20 cellular contexts compared by ENCODE assay signal in the genomic region with DNA sequence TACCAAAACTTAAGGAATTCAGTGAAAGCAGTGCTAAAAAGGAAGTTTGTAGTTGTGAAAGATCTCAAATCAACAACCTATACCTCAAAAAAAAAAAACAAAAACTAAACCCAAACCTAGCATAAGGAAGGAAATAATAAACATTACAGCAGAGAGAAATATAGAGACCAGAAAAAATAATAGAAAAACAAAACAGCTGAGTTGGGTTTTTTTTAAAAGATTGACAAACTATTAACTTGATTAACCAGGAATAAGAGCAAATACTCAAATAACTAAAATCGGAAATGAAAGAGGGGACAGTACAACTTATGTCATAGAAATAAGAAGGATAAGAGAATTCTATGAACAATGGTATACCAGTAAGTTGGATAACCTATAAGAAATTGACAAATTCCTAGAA. TPM values are rescaled to one million over a fixed set of nuclear protein-coding genes. Genes with fewer than 3 reads are reported as not detected.
DNase-seq lines count a peak whose midpoint lies in the region; ATAC-seq, FAIRE-seq and TF ChIP-seq lines count a peak whose summit lies in the region.
"Had no signal": no experiment of that assay in that cellular context is flagged by ENCODE, and none has a peak within 500 bp of the region (broad histone marks: within the 10 kb centered on the region; RNA-seq: fewer than 3 reads in every experiment).

No MANE protein-coding gene starts in this region.

- H3K4me1 ChIP-seq in CD4-positive, alpha-beta memory T cell (ENCODE audit: insufficient read depth, low read length), result peaks cover 38% of the 10 kb centered on the region
- H3K4me1 ChIP-seq in K562 (replicated peaks in 1 of 2; ENCODE audit: control insufficient read depth in 2 of 2, insufficient read depth in 2 of 2, low read length in 2 of 2) (peaks cover 0 to 1% of the 10 kb centered on the region in 2 experiments; a peak in 1 of 5 replicates), psoas muscle (peaks cover 24% of the 10 kb centered on the region)

- H2AFZ ChIP-seq in K562 (ENCODE audit: low read depth, low read length), result no peak overlapping the region

- peak overlapping the region in 1 of 2 donors; percentile 33 for H3K4me3 Mint-ChIP-seq in activated T-cell treated with anti-CD3 and anti-CD28 coated beads, Interleukin-2, amount 50 U/mL, for 72 hours
- no peak overlapping the region for H3K4me3 Mint-ChIP-seq in CD4-positive, alpha-beta memory T cell

- no peak for FAIRE-seq in K562 (lab: Jason Lieb, UNC)
- FAIRE-seq: G401.6 had no signal

- H3K27ac ChIP-seq in CD4-positive, alpha-beta memory T cell (ENCODE audit: low read depth, low read length), result no peak overlapping the region
- H3K27ac ChIP-seq in K562 (ENCODE audit: extremely low read depth, low read depth, low read length), result no peak overlapping the region
- peak overlapping the region; percentile 19 for H3K27ac ChIP-seq in psoas muscle
- H3K27ac ChIP-seq: BLaER1 treated with 17β-estradiol and CSF1 and Interleukin-3, amounts not matched to agents 10 nM and 100 nM; HL-60 had no signal

- no peak for TF ChIP-seq EP300 in K562 (IDR thresholded peaks at IDR 0.05; ENCODE audit: low read length)

- BruUV-seq in K562 (replicated peaks; lab: Mats Ljungman, UMichigan), result no TSS peak

- 79% methylated on average over 1 of the region's 1 CpG for WGBS in K562 (ENCODE audit: insufficient coverage, low coverage, missing lambda C conversion rate)
- WGBS in psoas muscle, 3 donors, result 88 to 97% (median 96%) methylated on average over 1 of the region's 1 CpG

- H3K4me1 Mint-ChIP-seq in activated T-cell treated with anti-CD3 and anti-CD28 coated beads, Interleukin-2, amount 50 U/mL, for 72 hours (ENCODE audit: low read depth), result peaks cover 51% of the 10 kb centered on the region
- H3K4me1 Mint-ChIP-seq in CD4-positive, alpha-beta memory T cell, result peaks cover 40 to 50% (median 44%) of the 10 kb centered on the region in 4 donors

- no peak for TF ChIP-seq RAD21 in K562 (CRISPR knock-in tag; conservative IDR thresholded peaks at IDR 0.05 in 1 of 2, IDR thresholded peaks at IDR 0.05 in 1 of 2)

- no peak overlapping the region for H3K4me2 ChIP-seq in K562 (ENCODE audit: insufficient read depth, low read length)

- no peaks in the 10 kb centered on the region for H3K9me3 ChIP-seq in CD4-positive, alpha-beta memory T cell (ENCODE audit: control insufficient read depth in 1 of 2, low read length in 2 of 2)
- H3K9me3 ChIP-seq in K562 (replicated peaks; ENCODE audit: control insufficient read depth, insufficient read depth, low read depth, low read length) (no peaks in the 10 kb centered on the region), psoas muscle (no peaks in the 10 kb centered on the region)
- H3K9me3 ChIP-seq: BLaER1 treated with 17β-estradiol and CSF1 and Interleukin-3, amounts not matched to agents 10 nM and 100 nM had no signal

- POLR2A ChIA-PET in CD4-positive, alpha-beta memory T cell (lab: Charles Lee; ENCODE audit: partially characterized antibody), result interaction anchor here (0.6 kb wide), 1 partner anchor 67 kb away, joined by 3 read pairs; no protein-coding TSS in a partner anchor
- POLR2A ChIA-PET in K562 (lab: Yijun Ruan, JAX), result interaction anchor here (0.6 kb wide), 1 partner anchor 91 kb away, joined by 3 read pairs; no protein-coding TSS in a partner anchor

- H3K4me3 ChIP-seq in CD4-positive, alpha-beta memory T cell (ENCODE audit: low read length in 2 of 2), result no peak overlapping the region
- no peak overlapping the region for H3K4me3 ChIP-seq in K562
- no peak overlapping the region for H3K4me3 ChIP-seq in psoas muscle
- H3K4me3 ChIP-seq: BLaER1 treated with 17β-estradiol and CSF1 and Interleukin-3, amounts not matched to agents 10 nM and 100 nM; MG63 had no signal

- H3K36me3 ChIP-seq in CD4-positive, alpha-beta memory T cell (ENCODE audit: insufficient read depth, low read length), result peaks cover 22% of the 10 kb centered on the region
- H3K36me3 ChIP-seq in K562 (ENCODE audit: control insufficient read depth, insufficient read depth, low read length), result peaks cover 62% of the 10 kb centered on the region
- H3K36me3 ChIP-seq in psoas muscle (ENCODE audit: insufficient read depth in 1 of 2, low read depth in 1 of 2), result peaks cover 8 to 72% of the 10 kb centered on the region in 2 donors

- peaks cover 7 to 33% of the 10 kb centered on the region in 2 donors for H3K36me3 Mint-ChIP-seq in activated T-cell treated with anti-CD3 and anti-CD28 coated beads, Interleukin-2, amount 50 U/mL, for 72 hours (ENCODE audit: insufficient read depth in 2 of 2)
- peaks cover 28 to 53% of the 10 kb centered on the region in 2 donors for H3K36me3 Mint-ChIP-seq in CD4-positive, alpha-beta memory T cell

- H3K9ac ChIP-seq in K562 (ENCODE audit: insufficient read depth in 1 of 2, low read depth in 2 of 2, low read length in 2 of 2), result no peak overlapping the region

- DNase-seq in activated T-cell treated with anti-CD3 and anti-CD28 coated beads, Interleukin-2, amount 50 U/mL, for 72 hours, result no peak
- DNase-seq in activated T-cell treated with anti-CD3 and anti-CD28 coated beads, Interleukin-2, amount 50 U/mL, for 1 hour, result no peak
- no peak for DNase-seq in CD4-positive, alpha-beta memory T cell
- DNase-seq in K562 (ENCODE audit: extremely low read depth in 1 of 4, low spot score in 3 of 4), result no peak
- no peak for DNase-seq in psoas muscle
- no peak for DNase-seq in COLO668 (lab: John Stamatoyannopoulos, UW; ENCODE audit: unreplicated experiment)
- DNase-seq in ureter (ENCODE audit: low spot score), result no peak
- no peak for DNase-seq in activated gamma-delta T cell treated with Interleukin-2 at 50 U/mL for 16 hours
- DNase-seq: MG63, NCI-H1048, NCI-H1436, NCI-H1930, NCI-H226, NCI-H524, NCI-H82, RPMI8226, SIG-M5 had no signal

- no peak for TF ChIP-seq POLR2A in K562 (conservative IDR thresholded peaks at IDR 0.05)

- peaks cover 0 to 2% of the 10 kb centered on the region in 2 donors for H3K9me3 Mint-ChIP-seq in activated T-cell treated with anti-CD3 and anti-CD28 coated beads, Interleukin-2, amount 50 U/mL, for 72 hours
- no peaks in the 10 kb centered on the region for H3K9me3 Mint-ChIP-seq in CD4-positive, alpha-beta memory T cell

- no peaks in the 10 kb centered on the region for H3K27me3 Mint-ChIP-seq in activated T-cell treated with anti-CD3 and anti-CD28 coated beads, Interleukin-2, amount 50 U/mL, for 72 hours (ENCODE audit: low read depth)
- no peaks in the 10 kb centered on the region for H3K27me3 Mint-ChIP-seq in CD4-positive, alpha-beta memory T cell

- H3K27me3 ChIP-seq in CD4-positive, alpha-beta memory T cell (ENCODE audit: insufficient read depth, low read length), result no peaks in the 10 kb centered on the region
- no peaks in the 10 kb centered on the region for H3K27me3 ChIP-seq in K562 (ENCODE audit: control insufficient read depth in 2 of 2, insufficient read depth in 2 of 2, low read length in 2 of 2)
- H3K27me3 ChIP-seq in psoas muscle (ENCODE audit: insufficient read depth in 3 of 3, low read length in 2 of 3), result no peaks in the 10 kb centered on the region
- H3K27me3 ChIP-seq: BLaER1 treated with 17β-estradiol and CSF1 and Interleukin-3, amounts not matched to agents 10 nM and 100 nM; MG63 had no signal

- ATAC-seq in activated T-cell treated with anti-CD3 and anti-CD28 coated beads, Interleukin-2, amount 50 U/mL, for 72 hours (replicated peaks in 1 of 2), result no peak
- ATAC-seq in K562, result no peak
- ATAC-seq in psoas muscle, result no peak

- H3K9me1 ChIP-seq in K562 (ENCODE audit: control insufficient read depth, insufficient read depth, low read length), result no peaks in the 10 kb centered on the region

- H3K79me2 ChIP-seq in K562 (ENCODE audit: control insufficient read depth, insufficient read depth, low read length), result peaks cover 65% of the 10 kb centered on the region

- CTCF ChIA-PET in CD4-positive, alpha-beta memory T cell (lab: Charles Lee; ENCODE audit: partially characterized antibody), result interaction anchor here (1.1 to 8.0 kb wide), 5 partner anchors 8 to 796 kb away, joined by 3 to 158 read pairs (median 38); a partner anchor contains a TSS
- CTCF ChIA-PET in K562 (lab: Yijun Ruan, JAX; ENCODE audit: low intra/inter-chr PET ratio), result no interaction called here

- peak overlapping the region; percentile 80 for H3K27ac Mint-ChIP-seq in activated T-cell treated with anti-CD3 and anti-CD28 coated beads, Interleukin-2, amount 50 U/mL, for 72 hours
- peak overlapping the region in 4 of 7 donors; percentile 28 to 76 (median 57) for H3K27ac Mint-ChIP-seq in CD4-positive, alpha-beta memory T cell

- in situ Hi-C loops in K562 (cut with MboI), result no loop called here

- TF ChIP-seq CTCF in K562 (IDR thresholded peaks at IDR 0.05 in 2 of 3, conservative IDR thresholded peaks at IDR 0.05 in 1 of 3; ENCODE audit: insufficient read depth in 2 of 3, low read depth in 1 of 3, low read length in 3 of 3), result no peak
- no peak for TF ChIP-seq CTCF in psoas muscle (IDR thresholded peaks at IDR 0.05)

- intact Hi-C loops in CD4-positive, alpha-beta memory T cell (cut with micrococcal nuclease), result no loop called here
- intact Hi-C loops in K562 (cut with micrococcal nuclease), result no loop called here
- intact Hi-C loops in psoas muscle (cut with DNase I), result loop anchor here in 1 of 2 donors (10.0 kb wide), 1 partner anchor 796 kb away; no protein-coding TSS in a partner anchor

- H4K20me1 ChIP-seq in K562 (replicated peaks; ENCODE audit: control insufficient read depth, insufficient read depth, low read length), result no peaks in the 10 kb centered on the region

RNA-seq across cellular contexts. Expression of a gene that starts 6.7 kb away (rescaled TPM):
- total RNA-seq in activated T-cell treated with anti-CD3 and anti-CD28 coated beads, Interleukin-2, amount 50 U/mL, for 72 hours, result 10 to 100 TPM; 31.9 to 32.8 TPM
- total RNA-seq in CD4-positive, alpha-beta memory T cell, result 10 to 100 TPM; 31.1 to 35.3 TPM
- polyA plus RNA-seq in CD4-positive, alpha-beta memory T cell, result 10 to 100 TPM; 33.2 to 33.8 TPM
- total RNA-seq in K562 (2011; cell fraction: chromatin; rRNA removed; ENCODE audit: low replicate concordance), result 52.4 and 77.2 TPM in 2 replicates
- 34.7 and 34.9 TPM in 2 replicates for total RNA-seq in K562 (2011; cell fraction: nucleolus; rRNA removed)
- total RNA-seq in K562 (2011; cell fraction: nucleoplasm; rRNA removed), result 43.2 and 55.2 TPM in 2 replicates
- total RNA-seq in K562 (2014; rRNA removed) (43.1 and 52.8 TPM in 2 replicates), K562 (2014; rRNA removed; fragmentation: Illumina TruSeq; extraction: Trizol) (51.2 and 60.1 TPM in 2 replicates), K562 (2015; rRNA removed; fragmentation: Illumina TruSeq; extraction: Trizol) (53.9 and 57.2 TPM in 2 replicates), K562 (2021) (44.9 and 48.8 TPM in 2 replicates), psoas muscle (10 to 100 TPM; 12.2 to 17.1 (median 15.0) TPM), ureter (39.1 TPM)
- polyA plus RNA-seq in K562 (2011; rRNA removed) (63.0 and 79.9 TPM in 2 replicates), K562 (2014; fragmentation: Illumina TruSeq; extraction: Trizol) (51.0 and 59.4 TPM in 2 replicates), K562 (2014; fragmentation: Nextera tagmentation; extraction: Ambion mirVana) (10 to 100 TPM; 33.5 to 75.3 TPM), K562 (2014; rRNA removed) (52.6 and 53.2 TPM in 2 replicates), psoas muscle (10 to 100 TPM in 1 of 3 donors, 1 to 10 TPM in 2; 7.0 to 10.7 (median 8.1) TPM)
- polyA plus RNA-seq in K562 (2011; cell fraction: cytosol; rRNA removed), result 35.8 and 44.3 TPM in 2 replicates
- polyA plus RNA-seq in K562 (2011; cell fraction: nucleus; rRNA removed), result 38.9 and 42.5 TPM in 2 replicates
- polyA plus RNA-seq in K562 (2012), result 32.6 and 42.6 TPM in 2 replicates
- 67.4 and 78.0 TPM in 2 replicates for polyA minus RNA-seq in K562 (2011; rRNA and poly(A)+ RNA removed)
- polyA minus RNA-seq in K562 (2011; cell fraction: cytosol; rRNA and poly(A)+ RNA removed), result 22.3 and 34.4 TPM in 2 replicates
- polyA minus RNA-seq in K562 (2011; cell fraction: nucleus; rRNA and poly(A)+ RNA removed), result 32.2 and 57.6 TPM in 2 replicates

RNA-seq across cellular contexts. Expression of a gene that starts 6.8 kb away (rescaled TPM):
- 10 to 100 TPM; 13.9 to 16.1 TPM for total RNA-seq in activated T-cell treated with anti-CD3 and anti-CD28 coated beads, Interleukin-2, amount 50 U/mL, for 72 hours
- 10 to 100 TPM; 18.1 to 20.5 TPM for total RNA-seq in CD4-positive, alpha-beta memory T cell
- polyA plus RNA-seq in CD4-positive, alpha-beta memory T cell, result 1 to 10 TPM; 3.9 to 5.0 TPM
- total RNA-seq in K562 (2011; cell fraction: chromatin; rRNA removed; ENCODE audit: low replicate concordance), result 7.2 and 16.9 TPM in 2 replicates
- total RNA-seq in K562 (2011; cell fraction: nucleolus; rRNA removed), result 4.2 and 5.0 TPM in 2 replicates
- 7.0 and 8.5 TPM in 2 replicates for total RNA-seq in K562 (2011; cell fraction: nucleoplasm; rRNA removed)
- total RNA-seq in K562 (2014; rRNA removed) (3.2 and 4.2 TPM in 2 replicates), K562 (2014; rRNA removed; fragmentation: Illumina TruSeq; extraction: Trizol) (9.5 and 10.3 TPM in 2 replicates), K562 (2015; rRNA removed; fragmentation: Illumina TruSeq; extraction: Trizol) (8.8 and 9.2 TPM in 2 replicates), K562 (2021) (6.1 and 7.2 TPM in 2 replicates), psoas muscle (10 to 100 TPM in 3 of 4 donors, 1 to 10 TPM in 1; 8.9 to 18.1 (median 11.8) TPM), ureter (32.9 TPM)
- polyA plus RNA-seq in K562 (2011; rRNA removed) (18.5 and 21.5 TPM in 2 replicates), K562 (2014; fragmentation: Illumina TruSeq; extraction: Trizol) (9.3 and 9.5 TPM in 2 replicates), K562 (2014; fragmentation: Nextera tagmentation; extraction: Ambion mirVana) (10 to 100 TPM; 14.4 to 16.9 TPM), K562 (2014; rRNA removed) (6.0 and 8.7 TPM in 2 replicates), psoas muscle (10 to 100 TPM in 2 of 3 donors, 1 to 10 TPM in 1; 8.2 to 10.8 (median 10.2) TPM)
- 12.7 and 14.0 TPM in 2 replicates for polyA plus RNA-seq in K562 (2011; cell fraction: cytosol; rRNA removed)
- polyA plus RNA-seq in K562 (2011; cell fraction: nucleus; rRNA removed), result 22.0 and 24.2 TPM in 2 replicates
- polyA plus RNA-seq in K562 (2012), result 16.3 and 22.4 TPM in 2 replicates
- 13.6 and 17.0 TPM in 2 replicates for polyA minus RNA-seq in K562 (2011; rRNA and poly(A)+ RNA removed)
- polyA minus RNA-seq in K562 (2011; cell fraction: cytosol; rRNA and poly(A)+ RNA removed), result 4.3 and 5.7 TPM in 2 replicates
- 6.5 and 8.6 TPM in 2 replicates for polyA minus RNA-seq in K562 (2011; cell fraction: nucleus; rRNA and poly(A)+ RNA removed)

RNA-seq across cellular contexts. Expression of a gene that starts 50.8 kb away (rescaled TPM):
- total RNA-seq in activated T-cell treated with anti-CD3 and anti-CD28 coated beads, Interleukin-2, amount 50 U/mL, for 72 hours, result 1 to 10 TPM in 1 of 2 donors, under 1 TPM in 1; 0.60 to 1.3 TPM
- total RNA-seq in CD4-positive, alpha-beta memory T cell, result 1 to 10 TPM; 2.5 to 2.9 TPM
- 1 to 10 TPM; 1.4 to 1.6 TPM for polyA plus RNA-seq in CD4-positive, alpha-beta memory T cell
- 11.2 and 18.1 TPM in 2 replicates for total RNA-seq in K562 (2011; cell fraction: chromatin; rRNA removed; ENCODE audit: low replicate concordance)
- total RNA-seq in K562 (2011; cell fraction: nucleolus; rRNA removed), result 6.3 and 7.5 TPM in 2 replicates
- total RNA-seq in K562 (2011; cell fraction: nucleoplasm; rRNA removed), result 12.2 and 23.7 TPM in 2 replicates
- 3.9 and 5.6 TPM in 2 replicates for total RNA-seq in K562 (2014; rRNA removed)
- 7.1 and 7.6 TPM in 2 replicates for total RNA-seq in K562 (2014; rRNA removed; fragmentation: Illumina TruSeq; extraction: Trizol)
- total RNA-seq in K562 (2015; rRNA removed; fragmentation: Illumina TruSeq; extraction: Trizol), result 3.5 and 5.6 TPM in 2 replicates
- total RNA-seq in K562 (2021), result 3.4 and 4.7 TPM in 2 replicates
- 10.5 and 11.1 TPM in 2 replicates for polyA plus RNA-seq in K562 (2011; rRNA removed)
- polyA plus RNA-seq in K562 (2011; cell fraction: cytosol; rRNA removed), result 2.8 and 6.0 TPM in 2 replicates
- 8.4 and 12.4 TPM in 2 replicates for polyA plus RNA-seq in K562 (2011; cell fraction: nucleus; rRNA removed)
- polyA plus RNA-seq in K562 (2012), result 4.4 and 7.8 TPM in 2 replicates
- polyA plus RNA-seq in K562 (2014; fragmentation: Illumina TruSeq; extraction: Trizol), result 5.0 and 5.6 TPM in 2 replicates
- polyA plus RNA-seq in K562 (2014; fragmentation: Nextera tagmentation; extraction: Ambion mirVana), result 1 to 10 TPM; 5.2 to 7.1 TPM
- polyA plus RNA-seq in K562 (2014; rRNA removed), result 4.7 and 10.9 TPM in 2 replicates
- polyA minus RNA-seq in K562 (2011; rRNA and poly(A)+ RNA removed), result 5.1 and 5.3 TPM in 2 replicates
- 2.7 and 3.0 TPM in 2 replicates for polyA minus RNA-seq in K562 (2011; cell fraction: cytosol; rRNA and poly(A)+ RNA removed)
- polyA minus RNA-seq in K562 (2011; cell fraction: nucleus; rRNA and poly(A)+ RNA removed), result 3.4 and 5.1 TPM in 2 replicates
- 1 to 10 TPM; 1.1 to 3.2 (median 2.3) TPM for total RNA-seq in psoas muscle
- 1 to 10 TPM in 2 of 3 donors, under 1 TPM in 1; 0.69 to 4.6 (median 3.7) TPM for polyA plus RNA-seq in psoas muscle
- 2.5 TPM for total RNA-seq in ureter
